In the genomic region with DNA sequence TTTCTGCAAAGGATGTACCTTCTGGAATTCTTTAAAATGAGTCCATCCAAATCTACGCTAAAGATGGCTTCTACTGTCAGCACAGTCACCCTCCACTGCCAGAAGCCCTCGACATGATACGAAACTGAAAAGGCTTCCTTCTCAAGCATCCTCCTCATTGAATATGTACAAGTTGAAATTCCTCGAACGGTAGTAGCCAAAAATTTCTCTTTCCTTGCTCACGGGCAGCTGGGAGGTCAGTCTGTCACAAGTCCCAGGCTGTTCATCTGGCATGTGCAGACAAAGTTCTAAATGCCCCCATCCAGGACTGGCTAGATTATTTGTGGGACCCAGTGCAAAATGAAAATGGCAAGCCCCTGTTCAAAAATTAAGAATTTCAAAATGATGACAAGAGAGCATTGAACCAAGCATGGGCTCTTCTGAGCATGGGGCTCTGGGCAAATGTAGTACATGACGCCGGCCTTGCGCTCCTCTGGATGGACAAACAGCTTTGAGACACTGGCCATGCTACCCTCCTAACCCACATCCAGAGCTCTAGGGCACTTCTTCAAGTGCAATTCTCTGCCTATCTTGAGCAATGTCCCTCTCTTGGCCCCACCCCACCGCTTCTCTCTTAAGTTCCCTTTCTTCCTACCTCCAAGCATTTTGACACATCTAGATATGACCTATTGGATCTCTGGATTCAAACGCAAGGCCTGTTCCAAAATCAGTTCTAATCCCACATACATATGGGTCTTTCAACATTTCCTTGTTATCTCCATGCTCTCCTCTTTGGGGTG, we compare ENCODE assay signal across 1 cellular context.
TF ChIP-seq lines count a peak whose summit lies in the region.

No MANE protein-coding gene starts in this region.

TF ChIP-seq in IMR-90, 13 proteins besides CTCF, POLR2A, EP300 and RAD21:
- TF ChIP-seq FOS (IDR thresholded peaks at IDR 0.05; ENCODE audit: low read depth, low read length): no peak
- no peak for TF ChIP-seq CEBPB (IDR thresholded peaks at IDR 0.05; ENCODE audit: low read depth, low read length)
- TF ChIP-seq NFE2L2 (IDR thresholded peaks at IDR 0.05; ENCODE audit: low read depth, low read length): no peak
- TF ChIP-seq MAZ (IDR thresholded peaks at IDR 0.05; ENCODE audit: borderline replicate concordance, low read depth, low read length): no peak
- TF ChIP-seq SMC3 (IDR thresholded peaks at IDR 0.05; ENCODE audit: low read depth, low read length): no peak
- TF ChIP-seq RCOR1 (IDR thresholded peaks at IDR 0.05; ENCODE audit: insufficient replicate concordance, low read length): no peak
- TF ChIP-seq RFX5 (IDR thresholded peaks at IDR 0.05; ENCODE audit: low read depth, low read length): no peak
- no peak for TF ChIP-seq CHD1 (IDR thresholded peaks at IDR 0.05; ENCODE audit: low read depth, low read length)
- TF ChIP-seq, protein P1, sequence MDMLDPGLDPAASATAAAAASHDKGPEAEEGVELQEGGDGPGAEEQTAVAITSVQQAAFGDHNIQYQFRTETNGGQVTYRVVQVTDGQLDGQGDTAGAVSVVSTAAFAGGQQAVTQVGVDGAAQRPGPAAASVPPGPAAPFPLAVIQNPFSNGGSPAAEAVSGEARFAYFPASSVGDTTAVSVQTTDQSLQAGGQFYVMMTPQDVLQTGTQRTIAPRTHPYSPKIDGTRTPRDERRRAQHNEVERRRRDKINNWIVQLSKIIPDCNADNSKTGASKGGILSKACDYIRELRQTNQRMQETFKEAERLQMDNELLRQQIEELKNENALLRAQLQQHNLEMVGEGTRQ (IDR thresholded peaks at IDR 0.05; ENCODE audit: low read depth, low read length): no peak
- TF ChIP-seq BHLHE40 (IDR thresholded peaks at IDR 0.05; ENCODE audit: low read depth, low read length): no peak
- TF ChIP-seq, protein P2, sequence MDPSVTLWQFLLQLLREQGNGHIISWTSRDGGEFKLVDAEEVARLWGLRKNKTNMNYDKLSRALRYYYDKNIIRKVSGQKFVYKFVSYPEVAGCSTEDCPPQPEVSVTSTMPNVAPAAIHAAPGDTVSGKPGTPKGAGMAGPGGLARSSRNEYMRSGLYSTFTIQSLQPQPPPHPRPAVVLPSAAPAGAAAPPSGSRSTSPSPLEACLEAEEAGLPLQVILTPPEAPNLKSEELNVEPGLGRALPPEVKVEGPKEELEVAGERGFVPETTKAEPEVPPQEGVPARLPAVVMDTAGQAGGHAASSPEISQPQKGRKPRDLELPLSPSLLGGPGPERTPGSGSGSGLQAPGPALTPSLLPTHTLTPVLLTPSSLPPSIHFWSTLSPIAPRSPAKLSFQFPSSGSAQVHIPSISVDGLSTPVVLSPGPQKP (IDR thresholded peaks at IDR 0.05; ENCODE audit: borderline replicate concordance, low read depth, low read length): no peak
- TF ChIP-seq MXI1 (IDR thresholded peaks at IDR 0.05; ENCODE audit: borderline replicate concordance, low read depth, low read length): no peak
- no peak for TF ChIP-seq MAFK (IDR thresholded peaks at IDR 0.05; ENCODE audit: low read depth, low read length)
